ENCODE assay signal across 22 cellular contexts in genomic region chr11:125290263-125290662, GRCh38.
DNase-seq lines count a peak whose midpoint lies in the region; ATAC-seq, FAIRE-seq and TF ChIP-seq lines count a peak whose summit lies in the region.
"Had no signal": no experiment of that assay in that cellular context is flagged by ENCODE, and none has a peak within 500 bp of the region (broad histone marks: within the 10 kb centered on the region; RNA-seq: fewer than 3 reads in every experiment).

No MANE protein-coding gene starts in this region.

- DNase-seq in NOMO-1 treated with DMSO at 0.1 percent for 48 hours (lab: John Stamatoyannopoulos, UW; ENCODE audit: unreplicated experiment) (peak; percentile 14), NOMO-1 treated with dmso at 0.1 percent for 144 hours (lab: John Stamatoyannopoulos, UW; ENCODE audit: unreplicated experiment) (no peak), kidney (peak; percentile 64), osteocyte (ENCODE audit: extremely low spot score, unreplicated experiment) (no peak), foreskin melanocyte (no peak), BE2C (no peak)
- DNase-seq: AML-193; CD4-positive, alpha-beta memory T cell; DMS153; GDM1; HCEC 1CT had no signal

- no peak for ATAC-seq in HG02798 (IDR thresholded peaks at IDR 0.05; ENCODE audit: poor library complexity, unreplicated experiment)
- ATAC-seq: A549, GM23338 had no signal

- H3K36me3 Mint-ChIP-seq in osteocyte (ENCODE audit: unreplicated experiment): peaks cover 30% of the 10 kb centered on the region
- H3K36me3 Mint-ChIP-seq: CD14-positive monocyte; CD4-positive, alpha-beta memory T cell had no signal

- H3K27me3 Mint-ChIP-seq in osteocyte (ENCODE audit: unreplicated experiment): no peaks in the 10 kb centered on the region

- H3K36me3 ChIP-seq in kidney (ENCODE audit: control insufficient read depth in 1 of 2, insufficient read depth in 2 of 2, low read length in 2 of 2) (no peaks in the 10 kb centered on the region), BE2C (no peaks in the 10 kb centered on the region)
- H3K36me3 ChIP-seq: BLaER1 had no signal

- FAIRE-seq in kidney (lab: Jason Lieb, UNC): no peak
- FAIRE-seq: A549, GM12892, GM18507, H54, HTR-8/SVneo had no signal

- no peaks in the 10 kb centered on the region for H3K9me3 ChIP-seq in kidney (ENCODE audit: control insufficient read depth in 1 of 2, low read length in 2 of 2)
- H3K9me3 ChIP-seq in BE2C: no peaks in the 10 kb centered on the region
- H3K9me3 ChIP-seq: A549, BLaER1 had no signal

- peaks cover 10% of the 10 kb centered on the region for H3K27me3 ChIP-seq in BE2C
- H3K27me3 ChIP-seq: BLaER1 had no signal

- H3K4me1 Mint-ChIP-seq in osteocyte (ENCODE audit: unreplicated experiment): peaks cover 77% of the 10 kb centered on the region
- H3K4me1 Mint-ChIP-seq: CD14-positive monocyte, IgD-negative memory B cell had no signal

- no peak overlapping the region for H3K27ac ChIP-seq in kidney (ENCODE audit: low read depth in 2 of 2, low read length in 2 of 2)
- H3K27ac ChIP-seq: 22Rv1, A549, BLaER1 had no signal

- TF ChIP-seq CTCF in kidney (IDR thresholded peaks at IDR 0.05; ENCODE audit: borderline replicate concordance, extremely low read depth, insufficient read depth) (no peak), osteocyte (IDR thresholded peaks at IDR 0.05) (no peak), BE2C (IDR thresholded peaks at IDR 0.05; ENCODE audit: low read depth, low read length) (no peak)

- H3K9me3 Mint-ChIP-seq in osteocyte (ENCODE audit: unreplicated experiment): no peaks in the 10 kb centered on the region
- H3K9me3 Mint-ChIP-seq: GM23338, IgD-negative memory B cell had no signal

- H3K4me1 ChIP-seq in kidney (ENCODE audit: control insufficient read depth in 1 of 2, insufficient read depth in 1 of 2, low read depth in 1 of 2, low read length in 2 of 2) (peaks cover 0 to 7% of the 10 kb centered on the region in 2 donors), BE2C (no peaks in the 10 kb centered on the region)
- H3K4me1 ChIP-seq: A549 had no signal

- H3K4me3 Mint-ChIP-seq in osteocyte (ENCODE audit: unreplicated experiment): no peak overlapping the region
- H3K4me3 Mint-ChIP-seq: CD14-positive monocyte; CD4-positive, alpha-beta memory T cell; GM23338; IgD-negative memory B cell had no signal

- H3K4me3 ChIP-seq in kidney (ENCODE audit: low read length in 2 of 2): no peak overlapping the region
- no peak overlapping the region for H3K4me3 ChIP-seq in BE2C (ENCODE audit: low read depth, low read length)
- H3K4me3 ChIP-seq: A549, BLaER1, GM23338 had no signal

- H3K9ac ChIP-seq in kidney (ENCODE audit: low read length in 2 of 2): no peak overlapping the region
- H3K9ac ChIP-seq: BLaER1 had no signal

- intact Hi-C loops in kidney (cut with DNase I): no loop called here

- peak overlapping the region; percentile 59 for H3K27ac Mint-ChIP-seq in osteocyte (ENCODE audit: unreplicated experiment)
- H3K27ac Mint-ChIP-seq: CD4-positive, alpha-beta memory T cell; GM23338; IgD-negative memory B cell had no signal

Comparison
In these comparisons a context has a peak if more than half of its experiments do, and no peak if none do; other contexts are left out.
1. DNase-seq: peak in NOMO-1 treated with DMSO at 0.1 percent for 48 hours (single experiment) and kidney (single experiment); none in NOMO-1 treated with dmso at 0.1 percent for 144 hours (single experiment), osteocyte (single experiment), foreskin melanocyte (single experiment) and BE2C (single experiment).